Comparison of ENCODE assay signal across 10 cellular contexts in the genomic region with DNA sequence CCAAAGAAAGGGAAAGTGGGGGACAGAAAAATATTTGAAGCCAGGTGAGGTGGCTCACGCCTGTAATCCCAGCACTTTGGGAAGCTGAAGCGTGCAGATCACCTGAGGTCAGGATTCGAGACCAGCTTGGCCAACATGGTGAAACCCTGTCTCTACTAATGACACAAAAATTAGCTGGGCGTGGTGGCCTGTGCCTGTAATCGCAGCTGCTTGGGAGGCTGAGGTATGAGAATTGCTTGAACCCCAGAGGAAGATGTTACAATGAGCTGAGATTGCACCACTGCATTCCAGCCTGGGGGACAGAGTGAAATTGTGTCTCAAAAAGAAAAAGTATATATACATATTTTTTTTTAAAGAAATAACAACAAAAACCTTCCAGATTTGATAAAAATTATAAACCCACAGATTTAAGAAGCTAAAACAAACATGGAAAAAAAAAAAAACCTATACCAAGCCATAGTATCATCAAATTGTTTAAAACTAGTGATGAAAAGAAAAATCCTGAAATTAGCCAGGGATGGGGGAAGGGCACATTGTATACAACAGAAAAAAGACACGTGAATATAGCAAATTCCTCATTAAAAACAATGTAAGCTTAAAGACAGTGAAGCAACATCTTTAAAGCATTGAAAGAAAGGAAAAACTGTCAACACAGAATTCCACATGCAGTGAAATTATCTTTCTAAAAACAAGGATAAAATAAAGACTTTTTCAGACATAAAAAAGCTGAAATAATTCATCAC. TPM values are rescaled to one million over a fixed set of nuclear protein-coding genes. Genes with fewer than 3 reads are reported as not detected.
"Had no signal": no experiment of that assay in that cellular context is flagged by ENCODE, and none has a peak within 500 bp of the region (broad histone marks: within the 10 kb centered on the region; RNA-seq: fewer than 3 reads in every experiment).

No MANE protein-coding gene starts in this region.

- H3K27me3 Mint-ChIP-seq: IgD-negative memory B cell had no signal

- ATAC-seq: HCT116, HepG2 had no signal

- H3K36me3 ChIP-seq: HAP-1 had no signal

- H3K36me3 Mint-ChIP-seq: IgD-negative memory B cell had no signal

- H3K4me3 ChIP-seq: HAP-1 had no signal

- FAIRE-seq: H54, HepG2 had no signal

- H3K4me3 Mint-ChIP-seq: HFFc6, IgD-negative memory B cell had no signal

- H3K27ac Mint-ChIP-seq: HFFc6, IgD-negative memory B cell had no signal

- DNase-seq: GOT3, HFFc6, KBM-7 had no signal

- H3K4me1 ChIP-seq: HAP-1 had no signal

- H3K4me1 Mint-ChIP-seq: IgD-negative memory B cell had no signal

- H3K9me3 ChIP-seq: HAP-1 had no signal

- H3K27ac ChIP-seq: HL-60 had no signal

RNA-seq across cellular contexts. Expression of a gene that starts 40.4 kb away (rescaled TPM):
- total RNA-seq: HepG2, HFFc6, HT1080 had no signal
- polyA plus RNA-seq: HepG2, IgD-negative memory B cell had no signal
